Comparison of ENCODE assay signal across 15 cellular contexts in genomic region chr10:84166620-84167288, GRCh38. TPM values are rescaled to one million over a fixed set of nuclear protein-coding genes. Genes with fewer than 3 reads are reported as not detected.
DNase-seq lines count a peak whose midpoint lies in the region; ATAC-seq lines count a peak whose summit lies in the region.
"Had no signal": no experiment of that assay in that cellular context is flagged by ENCODE, and none has a peak within 500 bp of the region (broad histone marks: within the 10 kb centered on the region; RNA-seq: fewer than 3 reads in every experiment).

No MANE protein-coding gene starts in this region.

- no peak overlapping the region for H3K4me3 Mint-ChIP-seq in activated naive CD4-positive, alpha-beta T cell treated with anti-CD3 and anti-CD28 coated beads for 36 hours
- H3K4me3 Mint-ChIP-seq: CD8-positive, alpha-beta T cell; dendritic cell treated with granulocyte-macrophage colony-stimulating factor and Interleukin-4, amounts not matched to agents 40 ng/mL and 50 ng/mL, for 4 days had no signal

- H3K9me3 Mint-ChIP-seq in activated naive CD4-positive, alpha-beta T cell treated with anti-CD3 and anti-CD28 coated beads, Interleukin-2, amount 50 U/mL, for 72 hours: no peaks in the 10 kb centered on the region
- H3K9me3 Mint-ChIP-seq in activated naive CD4-positive, alpha-beta T cell treated with anti-CD3 and anti-CD28 coated beads for 36 hours: no peaks in the 10 kb centered on the region
- H3K9me3 Mint-ChIP-seq: CD8-positive, alpha-beta T cell; dendritic cell treated with granulocyte-macrophage colony-stimulating factor and Interleukin-4, amounts not matched to agents 40 ng/mL and 50 ng/mL, for 4 days had no signal

- ATAC-seq in activated naive CD4-positive, alpha-beta T cell treated with anti-CD3 and anti-CD28 coated beads, Interleukin-2, amount 50 U/mL, for 72 hours: peak; percentile 22 to 31
- ATAC-seq in HG02759 (IDR thresholded peaks at IDR 0.05; ENCODE audit: unreplicated experiment) (peak; percentile 52), HG03460 (IDR thresholded peaks at IDR 0.05; ENCODE audit: unreplicated experiment) (peak; percentile 42)
- ATAC-seq: CD8-positive, alpha-beta T cell had no signal

- DNase-seq in activated naive CD4-positive, alpha-beta T cell treated with anti-CD3 and anti-CD28 coated beads, Interleukin-2, amount 50 U/mL, for 72 hours (ENCODE audit: low spot score in 2 of 2): no peak
- no peak for DNase-seq in activated naive CD4-positive, alpha-beta T cell treated with anti-CD3 and anti-CD28 coated beads for 36 hours
- DNase-seq in retina (no peak), dedifferentiated amniotic fluid mesenchymal stem cell (ENCODE audit: extremely low spot score) (no peak), H4 (ENCODE audit: low spot score) (no peak), SHP77 treated with DMSO at 0.1 percent for 48 hours (lab: John Stamatoyannopoulos, UW) (no peak)
- DNase-seq: adrenal gland; CD8-positive, alpha-beta T cell; MV-4-11; NCI-H524 had no signal

- H3K27ac Mint-ChIP-seq in activated naive CD4-positive, alpha-beta T cell treated with anti-CD3 and anti-CD28 coated beads, Interleukin-2, amount 50 U/mL, for 72 hours: no peak overlapping the region
- H3K27ac Mint-ChIP-seq in activated naive CD4-positive, alpha-beta T cell treated with anti-CD3 and anti-CD28 coated beads for 36 hours: no peak overlapping the region
- H3K27ac Mint-ChIP-seq: CD8-positive, alpha-beta T cell; dendritic cell treated with granulocyte-macrophage colony-stimulating factor and Interleukin-4, amounts not matched to agents 40 ng/mL and 50 ng/mL, for 4 days had no signal

- intact Hi-C loops in activated naive CD4-positive, alpha-beta T cell treated with anti-CD3 and anti-CD28 coated beads for 36 hours (cut with micrococcal nuclease): no loop called here

- H3K36me3 Mint-ChIP-seq in activated naive CD4-positive, alpha-beta T cell treated with anti-CD3 and anti-CD28 coated beads, Interleukin-2, amount 50 U/mL, for 72 hours: no peaks in the 10 kb centered on the region
- no peaks in the 10 kb centered on the region for H3K36me3 Mint-ChIP-seq in activated naive CD4-positive, alpha-beta T cell treated with anti-CD3 and anti-CD28 coated beads for 36 hours (ENCODE audit: low read depth)
- H3K36me3 Mint-ChIP-seq: CD8-positive, alpha-beta T cell had no signal

- CTCF ChIA-PET in activated naive CD4-positive, alpha-beta T cell treated with anti-CD3 and anti-CD28 coated beads for 36 hours (lab: Charles Lee): interaction anchor here (1.5 kb wide), 1 partner anchor 8 kb away, joined by 4 read pairs; no protein-coding TSS in a partner anchor

- H3K4me1 Mint-ChIP-seq in activated naive CD4-positive, alpha-beta T cell treated with anti-CD3 and anti-CD28 coated beads for 36 hours (ENCODE audit: low read depth): no peaks in the 10 kb centered on the region

- peaks cover 7% of the 10 kb centered on the region for H3K27me3 Mint-ChIP-seq in activated naive CD4-positive, alpha-beta T cell treated with anti-CD3 and anti-CD28 coated beads for 36 hours (ENCODE audit: low read depth)

RNA-seq across cellular contexts. Expression of gene GPR15LG, which starts 6.8 kb away (rescaled TPM):
- total RNA-seq in activated naive CD4-positive, alpha-beta T cell treated with anti-CD3 and anti-CD28 coated beads, Interleukin-2, amount 50 U/mL, for 72 hours: not detected
- not detected for total RNA-seq in activated naive CD4-positive, alpha-beta T cell treated with anti-CD3 and anti-CD28 coated beads for 36 hours
- total RNA-seq in H4 (2014; rRNA removed; shearing (Covaris generic)): not detected in 2 replicates
- total RNA-seq: CD8-positive, alpha-beta T cell; fibroblast of villous mesenchyme; HT1080 had no signal

RNA-seq across cellular contexts. Expression of gene GHITM, which starts 27.4 kb away (rescaled TPM):
- total RNA-seq in activated naive CD4-positive, alpha-beta T cell treated with anti-CD3 and anti-CD28 coated beads, Interleukin-2, amount 50 U/mL, for 72 hours: 100 to 1,000 TPM; 169 to 227 TPM
- 100 to 1,000 TPM; 281 TPM for total RNA-seq in activated naive CD4-positive, alpha-beta T cell treated with anti-CD3 and anti-CD28 coated beads for 36 hours
- 260 TPM in 2 replicates for total RNA-seq in H4 (2014; rRNA removed; shearing (Covaris generic))

RNA-seq across cellular contexts. Expression of gene CDHR1, which starts 27.6 kb away (rescaled TPM):
- 1 to 10 TPM in 1 of 2 donors, under 1 TPM in 1; 0.64 to 1.1 TPM for total RNA-seq in activated naive CD4-positive, alpha-beta T cell treated with anti-CD3 and anti-CD28 coated beads, Interleukin-2, amount 50 U/mL, for 72 hours
- total RNA-seq in activated naive CD4-positive, alpha-beta T cell treated with anti-CD3 and anti-CD28 coated beads for 36 hours: 1 to 10 TPM in 1 of 2 experiments, under 1 TPM in 1; 0.37 to 1.4 TPM
- 0.29 and 0.37 TPM in 2 replicates for total RNA-seq in H4 (2014; rRNA removed; shearing (Covaris generic))
- total RNA-seq: HT1080 had no signal

RNA-seq across cellular contexts. Expression of gene LRIT2, which starts 58.6 kb away (rescaled TPM):
- not detected for total RNA-seq in activated naive CD4-positive, alpha-beta T cell treated with anti-CD3 and anti-CD28 coated beads, Interleukin-2, amount 50 U/mL, for 72 hours
- not detected for total RNA-seq in activated naive CD4-positive, alpha-beta T cell treated with anti-CD3 and anti-CD28 coated beads for 36 hours
- total RNA-seq in H4 (2014; rRNA removed; shearing (Covaris generic)): not detected in 2 replicates
- total RNA-seq: adrenal gland; CD8-positive, alpha-beta T cell; fibroblast of villous mesenchyme; HT1080 had no signal
